18 cellular contexts compared by ENCODE assay signal in genomic region chr2:12847694-12848093, GRCh38.
DNase-seq lines count a peak whose midpoint lies in the region; ATAC-seq lines count a peak whose summit lies in the region.
"Had no signal": no experiment of that assay in that cellular context is flagged by ENCODE, and none has a peak within 500 bp of the region (broad histone marks: within the 10 kb centered on the region; RNA-seq: fewer than 3 reads in every experiment).

No MANE protein-coding gene starts in this region.

- intact Hi-C loops in left ventricle myocardium superior (cut with micrococcal nuclease) = no loop called here

- ATAC-seq in left ventricle myocardium superior = peak; percentile 72
- no peak for ATAC-seq in GM18868 (IDR thresholded peaks at IDR 0.05; ENCODE audit: unreplicated experiment)
- no peak for ATAC-seq in HG02642 (IDR thresholded peaks at IDR 0.05; ENCODE audit: poor library complexity, unreplicated experiment)
- ATAC-seq: HepG2, Panc1 had no signal

- DNase-seq in C1 segment of cervical spinal cord (lab: John Stamatoyannopoulos, UW) (peak in 10 of 14 donors; percentile 4 to 62 (median 26)), anterior cingulate cortex (lab: John Stamatoyannopoulos, UW) (peak in 40 of 58 donors; percentile 2 to 83 (median 42)), left ventricle myocardium superior (peak; percentile 39), nucleus accumbens (lab: John Stamatoyannopoulos, UW) (peak in 30 of 56 donors; percentile 1 to 69 (median 28)), DMS53 treated with DMSO at 0.1 percent for 48 hours (lab: John Stamatoyannopoulos, UW; ENCODE audit: unreplicated experiment) (no peak)
- no peak for DNase-seq in stimulated activated CD8-positive, alpha-beta memory T cell treated with anti-CD3 and anti-CD28 coated beads, Interleukin-4, amount 100 ng/mL, for 48 hours
- DNase-seq: CD4-positive, alpha-beta T cell; DND-41; GF-D8; MG63; NCI-H1105; NCI-H1930; NCI-H510A treated with DMSO at 0.1 percent for 48 hours; SHP77 had no signal

Comparison
In these comparisons a context has a peak if more than half of its experiments do, and no peak if none do; other contexts are left out.
1. DNase-seq: peak in C1 segment of cervical spinal cord (10 of 14), anterior cingulate cortex (40 of 58), left ventricle myocardium superior (single experiment) and nucleus accumbens (30 of 56); none in DMS53 treated with DMSO at 0.1 percent for 48 hours (single experiment) and stimulated activated CD8-positive, alpha-beta memory T cell treated with anti-CD3 and anti-CD28 coated beads, Interleukin-4, amount 100 ng/mL, for 48 hours (single experiment).